ENCODE assay signal across 7 cellular contexts in the genomic region with DNA sequence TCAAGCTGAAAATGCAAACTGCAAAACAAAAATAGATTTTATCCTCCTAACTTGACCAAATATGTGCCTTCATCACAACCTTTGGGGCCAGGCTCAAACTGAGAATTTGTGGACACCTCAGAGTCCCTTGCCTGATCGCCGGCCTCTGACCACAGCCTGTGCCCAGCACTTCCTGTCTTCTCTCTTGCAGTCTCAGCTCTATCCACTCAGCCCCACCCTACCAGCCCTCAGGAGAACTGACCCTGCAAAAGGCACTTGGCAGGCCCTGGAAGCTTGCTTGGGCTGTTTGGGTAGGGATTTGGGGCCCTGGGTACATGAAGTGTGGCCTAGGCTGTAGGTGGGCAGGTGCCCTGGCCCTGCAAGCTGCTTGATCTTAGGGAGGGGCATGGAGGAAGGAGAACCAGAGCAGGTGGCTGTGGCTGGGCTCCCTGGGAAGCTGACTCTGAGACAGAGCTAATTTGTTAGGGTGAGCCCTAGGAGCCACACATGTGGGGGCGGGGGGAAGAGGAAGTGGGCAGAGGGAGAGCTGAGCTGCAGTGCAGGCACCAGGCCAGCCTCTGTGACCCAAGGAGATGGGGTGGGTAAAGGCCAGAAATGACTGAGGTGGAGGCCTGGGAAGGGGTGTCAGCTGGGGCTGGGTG. TPM values are rescaled to one million over a fixed set of nuclear protein-coding genes. Genes with fewer than 3 reads are reported as not detected.
DNase-seq lines count a peak whose midpoint lies in the region; ATAC-seq and TF ChIP-seq lines count a peak whose summit lies in the region.

No MANE protein-coding gene starts in this region.

- CTCF ChIA-PET in HEK293 (lab: Yijun Ruan, JAX): interaction anchor here (0.9 to 1.9 kb wide), 2 partner anchors 175 to 622 kb away, joined by 4 to 5 read pairs; no protein-coding TSS in a partner anchor
- CTCF ChIA-PET in T-cell (lab: Charles Lee): interaction anchor here in 1 of 2 donors (0.6 kb wide), 1 partner anchor 625 kb away, joined by 3 read pairs; no protein-coding TSS in a partner anchor

- H3K4me1 Mint-ChIP-seq in T-cell: peaks cover 31 to 37% (median 35%) of the 10 kb centered on the region in 3 donors
- peaks cover 27% of the 10 kb centered on the region for H3K4me1 Mint-ChIP-seq in stimulated activated naive CD8-positive, alpha-beta T cell treated with anti-CD3 and anti-CD28 coated beads, Interleukin-15, amount 100 ng/mL, for 72 hours

- H3K4me3 Mint-ChIP-seq in T-cell: peak overlapping the region in 2 of 3 donors; percentile 35 to 70
- peak overlapping the region in 1 of 2 donors; percentile 68 for H3K4me3 Mint-ChIP-seq in stimulated activated naive CD8-positive, alpha-beta T cell treated with anti-CD3 and anti-CD28 coated beads, Interleukin-15, amount 100 ng/mL, for 72 hours

- intact Hi-C loops in left ventricle myocardium inferior (cut with micrococcal nuclease): no loop called here

- H3K27ac ChIP-seq in HEK293 (ENCODE audit: extremely low read depth, low read depth, low read length): no peak overlapping the region
- H3K27ac ChIP-seq in left ventricle myocardium inferior (replicated peaks): peak overlapping the region; percentile 71

- H3K27me3 Mint-ChIP-seq in T-cell: peaks cover 7 to 22% of the 10 kb centered on the region in 2 donors
- peaks cover 61% of the 10 kb centered on the region for H3K27me3 Mint-ChIP-seq in stimulated activated naive CD8-positive, alpha-beta T cell treated with anti-CD3 and anti-CD28 coated beads, Interleukin-15, amount 100 ng/mL, for 72 hours

- H3K27ac Mint-ChIP-seq in T-cell: peak overlapping the region in 1 of 2 donors; percentile 12
- H3K27ac Mint-ChIP-seq in stimulated activated naive CD8-positive, alpha-beta T cell treated with anti-CD3 and anti-CD28 coated beads, Interleukin-15, amount 100 ng/mL, for 72 hours: no peak overlapping the region

- no peak for TF ChIP-seq CTCF in HEK293 (tag by site-specific recombination; IDR thresholded peaks at IDR 0.05)
- TF ChIP-seq CTCF in left ventricle myocardium inferior (IDR thresholded peaks at IDR 0.05; ENCODE audit: borderline replicate concordance): no peak

- no peaks in the 10 kb centered on the region for H3K9me3 ChIP-seq in HEK293 (ENCODE audit: control insufficient read depth, insufficient read depth, low read depth, low read length)
- H3K9me3 ChIP-seq in left ventricle myocardium inferior (replicated peaks): no peaks in the 10 kb centered on the region

- DNase-seq in T-cell (peak in 18 of 34 experiments; percentile 3 to 50 (median 23)), left ventricle myocardium inferior (peak; percentile 71), NCI-H2227 treated with DMSO at 0.1 percent for 48 hours (lab: John Stamatoyannopoulos, UW) (no peak), NCI-H1105 (lab: John Stamatoyannopoulos, UW) (no peak), NCI-H226 (no peak)
- peak; percentile 23 to 43 for DNase-seq in stimulated activated naive CD8-positive, alpha-beta T cell treated with anti-CD3 and anti-CD28 coated beads, Interleukin-15, amount 100 ng/mL, for 72 hours

- H3K4me3 ChIP-seq in HEK293 (ENCODE audit: low read depth, low read length): no peak overlapping the region
- no peak overlapping the region for H3K4me3 ChIP-seq in left ventricle myocardium inferior

- H3K36me3 ChIP-seq in HEK293 (ENCODE audit: control insufficient read depth in 2 of 2, insufficient read depth in 1 of 2, low read length in 2 of 2): no peaks in the 10 kb centered on the region
- peaks cover 24% of the 10 kb centered on the region for H3K36me3 ChIP-seq in left ventricle myocardium inferior

- H3K27me3 ChIP-seq in left ventricle myocardium inferior (ENCODE audit: low read depth): no peaks in the 10 kb centered on the region

- H3K9me3 Mint-ChIP-seq in T-cell: no peaks in the 10 kb centered on the region
- H3K9me3 Mint-ChIP-seq in stimulated activated naive CD8-positive, alpha-beta T cell treated with anti-CD3 and anti-CD28 coated beads, Interleukin-15, amount 100 ng/mL, for 72 hours: no peaks in the 10 kb centered on the region

- peak in 2 of 4 experiments; percentile 17 to 48 for ATAC-seq in T-cell (replicated peaks in 1 of 4)
- peak; percentile 69 for ATAC-seq in stimulated activated naive CD8-positive, alpha-beta T cell treated with anti-CD3 and anti-CD28 coated beads, Interleukin-15, amount 100 ng/mL, for 72 hours

- POLR2A ChIA-PET in HEK293 (lab: Yijun Ruan, JAX): no interaction called here
- POLR2A ChIA-PET in T-cell (lab: Charles Lee): no interaction called here

- H3K4me1 ChIP-seq in HEK293 (ENCODE audit: control insufficient read depth, insufficient read depth, low read length): no peaks in the 10 kb centered on the region
- peaks cover 65% of the 10 kb centered on the region for H3K4me1 ChIP-seq in left ventricle myocardium inferior

- H3K36me3 Mint-ChIP-seq in T-cell: no peaks in the 10 kb centered on the region

TF ChIP-seq in HEK293, 187 proteins besides CTCF, POLR2A, EP300 and RAD21:
- TF ChIP-seq ZNF571 (tag by site-specific recombination; IDR thresholded peaks at IDR 0.05) (no peak), ZFP41 (tag by site-specific recombination; IDR thresholded peaks at IDR 0.05; ENCODE audit: borderline replicate concordance) (no peak), ZNF266 (tag by site-specific recombination; IDR thresholded peaks at IDR 0.05; ENCODE audit: low read depth) (no peak), ZFP37 (tag by site-specific recombination; IDR thresholded peaks at IDR 0.05) (no peak), ZNF530 (tag by site-specific recombination; IDR thresholded peaks at IDR 0.05; ENCODE audit: low read depth) (no peak), SP7 (tag by site-specific recombination; IDR thresholded peaks at IDR 0.05) (no peak), ZFHX2 (tag by site-specific recombination; conservative IDR thresholded peaks at IDR 0.05) (peak; percentile 46; the same call in 1 of the 2 replicates)

RNA-seq across cellular contexts. Expression of gene CLEC3B, which starts 8.6 kb away (rescaled TPM):
- total RNA-seq in T-cell: 1 to 10 TPM in 2 of 5 donors, under 1 TPM in 3; 0.55 to 1.6 (median 0.66) TPM
- total RNA-seq in left ventricle myocardium inferior: 80.8 TPM

RNA-seq across cellular contexts. Expression of gene EXOSC7, which starts 58.7 kb away (rescaled TPM):
- total RNA-seq in T-cell (10 to 100 TPM; 27.7 to 44.3 (median 42.0) TPM), left ventricle myocardium inferior (27.2 TPM)

RNA-seq across cellular contexts. Expression of gene ZDHHC3, which starts 58.8 kb away (rescaled TPM):
- total RNA-seq in T-cell (10 to 100 TPM; 38.8 to 53.9 (median 44.5) TPM), left ventricle myocardium inferior (40.2 TPM)

Comparison
In these comparisons a context has a peak if more than half of its experiments do, and no peak if none do; other contexts are left out.
1. DNase-seq: peak in T-cell (18 of 34), left ventricle myocardium inferior (single experiment) and stimulated activated naive CD8-positive, alpha-beta T cell treated with anti-CD3 and anti-CD28 coated beads, Interleukin-15, amount 100 ng/mL, for 72 hours (2 of 2); none in NCI-H2227 treated with DMSO at 0.1 percent for 48 hours (single experiment), NCI-H1105 (single experiment) and NCI-H226 (single experiment).
2. RNA of gene CLEC3B, which starts 8.6 kb away (total RNA-seq): 80.8 TPM in left ventricle myocardium inferior (single experiment); 0.55 to 1.6 TPM in T-cell; every median in the first group is over 10 times any median in the second.